Comparison of ENCODE assay signal across 14 cellular contexts in genomic region chr5:140075371-140075770, GRCh38. TPM values are rescaled to one million over a fixed set of nuclear protein-coding genes. Genes with fewer than 3 reads are reported as not detected.
DNase-seq lines count a peak whose midpoint lies in the region; ATAC-seq and TF ChIP-seq lines count a peak whose summit lies in the region.
"Had no signal": no experiment of that assay in that cellular context is flagged by ENCODE, and none has a peak within 500 bp of the region (broad histone marks: within the 10 kb centered on the region; RNA-seq: fewer than 3 reads in every experiment).

No MANE protein-coding gene starts in this region.

- intact Hi-C loops in heart right ventricle (cut with DNase I) (loop anchor here in 6 of 10 donors (2.0 to 10.0 kb wide), 4 partner anchors 67 to 279 kb away; no protein-coding TSS in a partner anchor), left ventricle myocardium superior (cut with micrococcal nuclease) (no loop called here)

- H3K27me3 Mint-ChIP-seq in endodermal cell (ENCODE audit: insufficient read depth): peaks cover 37% of the 10 kb centered on the region
- peaks cover 19 to 31% of the 10 kb centered on the region in 2 donors for H3K27me3 Mint-ChIP-seq in natural killer cell treated with Interleukin-12 subunit alpha and Interleukin-12 subunit beta and Interleukin-15 and Interleukin-18, amount 100 ng/mL, for 72 hours

- H3K27me3 ChIP-seq in heart right ventricle: peaks cover 0 to 23% (median 0%) of the 10 kb centered on the region in 7 donors
- H3K27me3 ChIP-seq in endodermal cell (ENCODE audit: control insufficient read depth, insufficient read depth, low read length, poor library complexity, severe bottlenecking): peaks cover 60% of the 10 kb centered on the region
- H3K27me3 ChIP-seq: colonic mucosa had no signal

- H3K9me3 ChIP-seq in heart right ventricle (no peaks in the 10 kb centered on the region), endodermal cell (ENCODE audit: control insufficient read depth, low read length) (no peaks in the 10 kb centered on the region)
- H3K9me3 ChIP-seq: colonic mucosa had no signal

- DNase-seq in heart right ventricle (no peak), left ventricle myocardium superior (no peak), NCI-H2029 (lab: John Stamatoyannopoulos, UW) (peak; percentile 30), endodermal cell (no peak), stromal cell of bone marrow (ENCODE audit: low read depth) (peak; percentile 8), GM20000 (ENCODE audit: low spot score) (no peak)
- DNase-seq in natural killer cell treated with Interleukin-12 subunit alpha and Interleukin-12 subunit beta and Interleukin-15 and Interleukin-18, amount 100 ng/mL, for 72 hours (ENCODE audit: low spot score): no peak
- DNase-seq: activated T-cell treated with anti-CD3 and anti-CD28 coated beads, Interleukin-2, amount 50 U/mL, for 4 hours; CD8-positive, alpha-beta T cell; colonic mucosa; stimulated activated naive CD4-positive, alpha-beta T cell treated with Interleukin-2 at 50 U/mL for 16 hours; T-cell had no signal

- no peak overlapping the region for H3K4me3 ChIP-seq in heart right ventricle
- H3K4me3 ChIP-seq in endodermal cell (ENCODE audit: low read length): no peak overlapping the region
- H3K4me3 ChIP-seq: colonic mucosa, lung had no signal

- ATAC-seq in heart right ventricle: no peak
- no peak for ATAC-seq in left ventricle myocardium superior
- no peak for ATAC-seq in GM19397 (IDR thresholded peaks at IDR 0.05; ENCODE audit: unreplicated experiment)
- no peak for ATAC-seq in natural killer cell treated with Interleukin-12 subunit alpha and Interleukin-12 subunit beta and Interleukin-15 and Interleukin-18, amount 100 ng/mL, for 72 hours
- ATAC-seq: activated T-cell treated with anti-CD3 and anti-CD28 coated beads, Interleukin-2, amount 50 U/mL, for 4 hours; CD8-positive, alpha-beta T cell; T-cell had no signal

- no peaks in the 10 kb centered on the region for H3K4me1 Mint-ChIP-seq in endodermal cell
- no peaks in the 10 kb centered on the region for H3K4me1 Mint-ChIP-seq in natural killer cell treated with Interleukin-12 subunit alpha and Interleukin-12 subunit beta and Interleukin-15 and Interleukin-18, amount 100 ng/mL, for 72 hours (ENCODE audit: low read depth in 2 of 2)
- H3K4me1 Mint-ChIP-seq: T-cell had no signal

- H3K4me1 ChIP-seq in heart right ventricle: peaks cover 0 to 7% (median 3%) of the 10 kb centered on the region in 9 donors
- H3K4me1 ChIP-seq in endodermal cell (ENCODE audit: control insufficient read depth, insufficient read depth, low read length): no peaks in the 10 kb centered on the region
- H3K4me1 ChIP-seq: colonic mucosa had no signal

- H3K27ac Mint-ChIP-seq in endodermal cell: no peak overlapping the region
- H3K27ac Mint-ChIP-seq in natural killer cell treated with Interleukin-12 subunit alpha and Interleukin-12 subunit beta and Interleukin-15 and Interleukin-18, amount 100 ng/mL, for 72 hours: no peak overlapping the region
- H3K27ac Mint-ChIP-seq: CD8-positive, alpha-beta T cell; T-cell had no signal

- no peak overlapping the region for H3K4me3 Mint-ChIP-seq in endodermal cell
- H3K4me3 Mint-ChIP-seq in natural killer cell treated with Interleukin-12 subunit alpha and Interleukin-12 subunit beta and Interleukin-15 and Interleukin-18, amount 100 ng/mL, for 72 hours: no peak overlapping the region
- H3K4me3 Mint-ChIP-seq: activated T-cell treated with anti-CD3 and anti-CD28 coated beads, Interleukin-2, amount 50 U/mL, for 4 hours; CD8-positive, alpha-beta T cell; T-cell had no signal

- H3K36me3 Mint-ChIP-seq in endodermal cell (ENCODE audit: low read depth): no peaks in the 10 kb centered on the region
- H3K36me3 Mint-ChIP-seq in natural killer cell treated with Interleukin-12 subunit alpha and Interleukin-12 subunit beta and Interleukin-15 and Interleukin-18, amount 100 ng/mL, for 72 hours: no peaks in the 10 kb centered on the region
- H3K36me3 Mint-ChIP-seq: CD8-positive, alpha-beta T cell; T-cell had no signal

- peak in 5 of 9 donors; percentile 12 to 42 (median 31) for TF ChIP-seq CTCF in heart right ventricle (IDR thresholded peaks at IDR 0.05)
- TF ChIP-seq CTCF in endodermal cell (conservative IDR thresholded peaks at IDR 0.05): peak; percentile 42
- TF ChIP-seq CTCF in GM20000 (IDR thresholded peaks at IDR 0.05; ENCODE audit: extremely low read depth, missing control alignments): no peak

- no peaks in the 10 kb centered on the region for H3K9me3 Mint-ChIP-seq in endodermal cell
- H3K9me3 Mint-ChIP-seq in natural killer cell treated with Interleukin-12 subunit alpha and Interleukin-12 subunit beta and Interleukin-15 and Interleukin-18, amount 100 ng/mL, for 72 hours: no peaks in the 10 kb centered on the region
- H3K9me3 Mint-ChIP-seq: activated T-cell treated with anti-CD3 and anti-CD28 coated beads, Interleukin-2, amount 50 U/mL, for 4 hours; CD8-positive, alpha-beta T cell; T-cell had no signal

- no peak overlapping the region for H3K27ac ChIP-seq in heart right ventricle
- H3K27ac ChIP-seq in endodermal cell (ENCODE audit: low read depth, low read length): no peak overlapping the region
- H3K27ac ChIP-seq: colonic mucosa had no signal

- 61 to 62% methylated on average over 2 of the region's 2 CpGs for whole genome bisulfite sequencing in heart right ventricle, 2 donors
- WGBS in endodermal cell (ENCODE audit: insufficient coverage in 1 of 2, insufficient read length in 1 of 2), 2 experiments: 66% methylated on average over 2 of the region's 2 CpGs; no CpG with 5 or more reads in 1 of the 2 experiments

- no peak overlapping the region for H3K9ac ChIP-seq in endodermal cell (ENCODE audit: extremely low read depth, low read length, poor library complexity, severe bottlenecking)

- no peaks in the 10 kb centered on the region for H3K36me3 ChIP-seq in heart right ventricle
- no peaks in the 10 kb centered on the region for H3K36me3 ChIP-seq in endodermal cell (ENCODE audit: control insufficient read depth, insufficient read depth, low read length)
- H3K36me3 ChIP-seq: colonic mucosa had no signal

RNA-seq across cellular contexts. Expression of gene NRG2, which starts 32.3 kb away (rescaled TPM):
- total RNA-seq in heart right ventricle: 1 to 10 TPM; 1.0 to 6.6 (median 2.9) TPM
- polyA plus RNA-seq in heart right ventricle: 1 to 10 TPM in 1 of 2 donors, under 1 TPM in 1; 0.64 to 4.5 TPM
- total RNA-seq in left ventricle myocardium superior: 1.9 TPM
- total RNA-seq in endodermal cell: 10 to 100 TPM; 10.8 to 12.5 TPM
- 1.6 TPM for polyA plus RNA-seq in endodermal cell (2013, experiment 1 of 2)
- 1.1 TPM for polyA plus RNA-seq in endodermal cell (2013, experiment 2 of 2)
- not detected for total RNA-seq in natural killer cell treated with Interleukin-12 subunit alpha and Interleukin-12 subunit beta and Interleukin-15 and Interleukin-18, amount 100 ng/mL, for 72 hours

RNA-seq across cellular contexts. Expression of gene PURA, which starts 38.5 kb away (rescaled TPM):
- 10 to 100 TPM; 19.4 to 27.7 (median 24.5) TPM for total RNA-seq in heart right ventricle
- polyA plus RNA-seq in heart right ventricle: 1 to 10 TPM; 3.2 to 7.5 TPM
- 24.6 TPM for total RNA-seq in left ventricle myocardium superior
- 1 to 10 TPM; 6.8 to 7.7 TPM for total RNA-seq in endodermal cell
- polyA plus RNA-seq in endodermal cell (2013, experiment 1 of 2): 3.1 TPM
- polyA plus RNA-seq in endodermal cell (2013, experiment 2 of 2): 2.4 TPM
- 10 to 100 TPM; 11.1 to 14.0 TPM for total RNA-seq in natural killer cell treated with Interleukin-12 subunit alpha and Interleukin-12 subunit beta and Interleukin-15 and Interleukin-18, amount 100 ng/mL, for 72 hours

RNA-seq across cellular contexts. Expression of gene IGIP, which starts 50.4 kb away (rescaled TPM):
- total RNA-seq in heart right ventricle (10 to 100 TPM in 8 of 10 donors, 1 to 10 TPM in 2; 9.5 to 17.2 (median 13.0) TPM), left ventricle myocardium superior (11.8 TPM), endodermal cell (1 to 10 TPM; 2.0 to 2.5 TPM)
- 10 to 100 TPM in 1 of 2 donors, 1 to 10 TPM in 1; 5.0 to 12.1 TPM for polyA plus RNA-seq in heart right ventricle
- polyA plus RNA-seq in endodermal cell (2013, experiment 1 of 2): 0.57 TPM
- polyA plus RNA-seq in endodermal cell (2013, experiment 2 of 2): 0.58 TPM
- 1 to 10 TPM; 2.6 to 3.1 TPM for total RNA-seq in natural killer cell treated with Interleukin-12 subunit alpha and Interleukin-12 subunit beta and Interleukin-15 and Interleukin-18, amount 100 ng/mL, for 72 hours

Comparison
In these comparisons a context has a peak if more than half of its experiments do, and no peak if none do; other contexts are left out.
1. DNase-seq: peak in NCI-H2029 (single experiment) and stromal cell of bone marrow (single experiment); none in heart right ventricle (0 of 2), left ventricle myocardium superior (single experiment), endodermal cell (single experiment), natural killer cell treated with Interleukin-12 subunit alpha and Interleukin-12 subunit beta and Interleukin-15 and Interleukin-18, amount 100 ng/mL, for 72 hours (single experiment) and GM20000 (single experiment).